Comparison of ENCODE assay signal across 34 cellular contexts in the genomic region with DNA sequence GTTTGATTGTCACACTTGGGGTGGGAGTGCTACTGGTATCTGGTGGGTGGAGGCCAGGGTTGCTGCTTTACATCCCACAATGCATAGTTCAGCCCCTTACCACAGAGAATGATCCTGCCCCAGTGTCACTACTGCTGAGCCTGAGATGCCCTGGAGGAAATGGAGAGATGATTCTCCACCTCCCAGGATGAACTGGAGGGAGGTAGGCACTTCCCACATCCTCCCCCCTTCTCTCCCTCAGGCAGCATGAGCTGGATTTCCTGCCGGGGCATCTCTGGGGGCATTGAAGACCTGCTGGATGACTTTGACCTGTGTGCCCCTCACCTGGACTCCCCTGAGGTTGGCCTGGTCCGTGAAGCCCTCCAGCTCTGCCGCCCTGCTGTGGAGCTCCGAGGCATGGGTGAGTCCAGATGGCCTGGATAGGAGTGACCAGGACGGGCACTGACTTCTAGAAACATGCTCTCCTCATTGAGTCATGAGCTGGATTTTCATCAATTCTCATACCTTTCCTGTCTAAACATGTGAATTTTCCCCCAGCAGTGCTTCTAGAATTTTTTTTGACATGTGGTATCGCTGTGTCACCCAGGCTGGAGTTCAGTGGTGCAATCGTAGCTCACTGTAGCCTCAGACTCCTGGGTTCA. TPM values are rescaled to one million over a fixed set of nuclear protein-coding genes. Genes with fewer than 3 reads are reported as not detected.
"Had no signal": no experiment of that assay in that cellular context is flagged by ENCODE, and none has a peak within 500 bp of the region (broad histone marks: within the 10 kb centered on the region; RNA-seq: fewer than 3 reads in every experiment).

No MANE protein-coding gene starts in this region.

- H3K9me3 ChIP-seq: ascending aorta had no signal

- H3K4me3 ChIP-seq: ascending aorta, Peyer's patch had no signal

- H3K9me3 Mint-ChIP-seq: activated CD4-positive, alpha-beta memory T cell treated with anti-CD3 and anti-CD28 coated beads, Interleukin-2, amount 10 ng/mL, durations not matched to agents 7 days and 5 days; activated T-helper 17 cell treated with anti-CD3 and anti-CD28 coated beads, Interleukin-2, amount 50 U/mL, for 72 hours had no signal

- H3K27ac Mint-ChIP-seq: activated CD4-positive, alpha-beta memory T cell treated with anti-CD3 and anti-CD28 coated beads, Interleukin-2, amount 10 ng/mL, durations not matched to agents 7 days and 5 days; activated CD8-positive, alpha-beta memory T cell treated with anti-CD3 and anti-CD28 coated beads, Interleukin-2, amount 10 ng/mL, durations not matched to agents 7 days and 5 days; activated naive CD8-positive, alpha-beta T cell treated with anti-CD3 and anti-CD28 coated beads, Interleukin-2, amount 10 ng/mL, durations not matched to agents 7 days and 5 days; activated T-cell treated with anti-CD3 and anti-CD28 coated beads, Interleukin-2, amount 50 U/mL, for 72 hours; activated T-helper 17 cell treated with anti-CD3 and anti-CD28 coated beads, Interleukin-2, amount 50 U/mL, for 72 hours had no signal

- H3K4me1 ChIP-seq: ascending aorta, Peyer's patch had no signal

- H3K36me3 Mint-ChIP-seq: activated CD8-positive, alpha-beta memory T cell treated with anti-CD3 and anti-CD28 coated beads, Interleukin-2, amount 10 ng/mL, durations not matched to agents 7 days and 5 days; activated naive CD8-positive, alpha-beta T cell treated with anti-CD3 and anti-CD28 coated beads, Interleukin-2, amount 10 ng/mL, durations not matched to agents 7 days and 5 days had no signal

- DNase-seq: activated CD4-positive, alpha-beta memory T cell treated with anti-CD3 and anti-CD28 coated beads, Interleukin-2, amount 10 ng/mL, durations not matched to agents 7 days and 5 days; activated CD4-positive, alpha-beta T cell treated with anti-CD3 and anti-CD28 coated beads for 1 hour; activated CD4-positive, alpha-beta T cell treated with anti-CD3 and anti-CD28 coated beads for 48 hours; activated CD4-positive, CD25-positive, alpha-beta regulatory T cell; activated CD8-positive, alpha-beta memory T cell treated with anti-CD3 and anti-CD28 coated beads for 24 hours; activated CD8-positive, alpha-beta memory T cell treated with anti-CD3 and anti-CD28 coated beads, Interleukin-2, amount 10 ng/mL, durations not matched to agents 7 days and 5 days; activated CD8-positive, alpha-beta memory T cell treated with anti-CD3 and anti-CD28 coated beads, Interleukin-2, amount 50 U/mL, for 48 hours; activated effector memory CD4-positive, alpha-beta T cell treated with anti-CD3 and anti-CD28 coated beads, Interleukin-2, amount 50 U/mL, for 16 hours; activated naive CD4-positive, alpha-beta T cell; activated naive CD4-positive, alpha-beta T cell treated with anti-CD3 and anti-CD28 coated beads, Interleukin-2, amount 50 U/mL, for 16 hours; activated naive CD8-positive, alpha-beta T cell treated with anti-CD3 and anti-CD28 coated beads, Interleukin-2, amount 10 ng/mL, durations not matched to agents 7 days and 5 days; activated T-cell treated with anti-CD3 and anti-CD28 coated beads, Interleukin-2, amount 50 U/mL, for 72 hours; amygdala; central memory CD4-positive, alpha-beta T cell; Kasumi-1; MM.1S; MV-4-11; NCI-H1092; NCI-H1436 treated with DMSO at 0.1 percent for 48 hours; NCI-H1694 treated with DMSO at 0.1 percent for 48 hours; NCI-H2029; NCI-H345; NCI-H524 treated with DMSO at 0.1 percent for 48 hours; PC-3; Peyer's patch; Right ventricle myocardium superior; RPMI8226; SW 1271; T-helper 1 cell; T-helper 2 cell; T1000; WERI-Rb-1 had no signal

- H3K36me3 ChIP-seq: ascending aorta, Peyer's patch, WERI-Rb-1 had no signal

- H3K27me3 ChIP-seq: ascending aorta, Peyer's patch had no signal

- H3K27ac ChIP-seq: ascending aorta, Peyer's patch, WERI-Rb-1 had no signal

- ATAC-seq: activated CD8-positive, alpha-beta memory T cell treated with anti-CD3 and anti-CD28 coated beads, Interleukin-2, amount 10 ng/mL, durations not matched to agents 7 days and 5 days; activated T-cell treated with anti-CD3 and anti-CD28 coated beads, Interleukin-2, amount 50 U/mL, for 72 hours; activated T-helper 17 cell treated with anti-CD3 and anti-CD28 coated beads, Interleukin-2, amount 50 U/mL, for 72 hours; PC-3 had no signal

RNA-seq across cellular contexts. Expression of gene NWD1, which starts 45.3 kb away (rescaled TPM):
- total RNA-seq: activated CD4-positive, alpha-beta memory T cell treated with anti-CD3 and anti-CD28 coated beads, Interleukin-2, amount 10 ng/mL, durations not matched to agents 7 days and 5 days; activated CD8-positive, alpha-beta memory T cell treated with anti-CD3 and anti-CD28 coated beads, Interleukin-2, amount 10 ng/mL, durations not matched to agents 7 days and 5 days; activated naive CD8-positive, alpha-beta T cell treated with anti-CD3 and anti-CD28 coated beads, Interleukin-2, amount 10 ng/mL, durations not matched to agents 7 days and 5 days; activated T-cell treated with anti-CD3 and anti-CD28 coated beads, Interleukin-2, amount 50 U/mL, for 72 hours; activated T-helper 17 cell treated with anti-CD3 and anti-CD28 coated beads, Interleukin-2, amount 50 U/mL, for 72 hours; ascending aorta; Right ventricle myocardium superior had no signal
